ENCODE assay signal across 7 cellular contexts in the genomic region with DNA sequence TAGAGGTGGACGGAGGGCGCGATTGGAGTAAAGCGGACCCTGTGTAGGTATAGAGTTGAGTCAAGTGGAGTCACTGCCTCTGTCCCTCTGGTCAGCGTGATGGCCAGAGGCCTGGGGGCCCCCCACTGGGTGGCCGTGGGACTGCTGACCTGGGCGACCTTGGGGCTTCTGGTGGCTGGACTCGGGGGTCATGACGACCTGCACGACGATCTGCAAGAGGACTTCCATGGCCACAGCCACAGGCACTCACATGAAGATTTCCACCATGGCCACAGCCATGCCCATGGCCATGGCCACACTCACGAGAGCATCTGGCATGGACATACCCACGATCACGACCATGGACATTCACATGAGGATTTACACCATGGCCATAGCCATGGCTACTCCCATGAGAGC. TPM values are rescaled to one million over a fixed set of nuclear protein-coding genes. Genes with fewer than 3 reads are reported as not detected.
A peak's percentile ranks its signal among the peaks of the same experiment; 100 is the strongest.
DNase-seq lines count a peak whose midpoint lies in the region; ATAC-seq and TF ChIP-seq lines count a peak whose summit lies in the region.

No MANE protein-coding gene starts in this region.

- H3K27ac Mint-ChIP-seq in activated naive CD8-positive, alpha-beta T cell treated with anti-CD3 and anti-CD28 coated beads, Interleukin-2, amount 10 ng/mL, durations not matched to agents 7 days and 5 days = peak overlapping the region; percentile 96

- POLR2A ChIA-PET in activated naive CD8-positive, alpha-beta T cell treated with anti-CD3 and anti-CD28 coated beads, Interleukin-2, amount 10 ng/mL, durations not matched to agents 7 days and 5 days (lab: Charles Lee) = no interaction called here

- no peak for TF ChIP-seq EP300 in suprapubic skin (IDR thresholded peaks at IDR 0.05)

- peaks cover 56% of the 10 kb centered on the region for H3K4me1 Mint-ChIP-seq in activated naive CD8-positive, alpha-beta T cell treated with anti-CD3 and anti-CD28 coated beads, Interleukin-2, amount 10 ng/mL, durations not matched to agents 7 days and 5 days

- H3K36me3 Mint-ChIP-seq in activated naive CD8-positive, alpha-beta T cell treated with anti-CD3 and anti-CD28 coated beads, Interleukin-2, amount 10 ng/mL, durations not matched to agents 7 days and 5 days = peaks cover 28% of the 10 kb centered on the region

- H3K27me3 Mint-ChIP-seq in activated naive CD8-positive, alpha-beta T cell treated with anti-CD3 and anti-CD28 coated beads, Interleukin-2, amount 10 ng/mL, durations not matched to agents 7 days and 5 days = no peaks in the 10 kb centered on the region

- H3K4me3 ChIP-seq in iPS-18c (ENCODE audit: insufficient read depth, low read depth, low read length) (peak overlapping the region; percentile 70), suprapubic skin (peak overlapping the region; percentile 77)

- peaks cover 25% of the 10 kb centered on the region for H3K36me3 ChIP-seq in suprapubic skin

- H3K4me3 Mint-ChIP-seq in activated naive CD8-positive, alpha-beta T cell treated with anti-CD3 and anti-CD28 coated beads, Interleukin-2, amount 10 ng/mL, durations not matched to agents 7 days and 5 days = peak overlapping the region; percentile 96

- no peak for DNase-seq in activated naive CD8-positive, alpha-beta T cell treated with anti-CD3 and anti-CD28 coated beads, Interleukin-2, amount 10 ng/mL, durations not matched to agents 7 days and 5 days
- no peak for DNase-seq in suprapubic skin (ENCODE audit: low spot score in 2 of 2)
- DNase-seq in effector CD4-positive, alpha-beta T cell = no peak
- no peak for DNase-seq in hippocampal formation (lab: John Stamatoyannopoulos, UW)

- TF ChIP-seq POLR2A in suprapubic skin (IDR thresholded peaks at IDR 0.05) = no peak

- peak; percentile 2 for ATAC-seq in HG03135 (IDR thresholded peaks at IDR 0.05; ENCODE audit: unreplicated experiment)
- no peak for ATAC-seq in activated naive CD8-positive, alpha-beta T cell treated with anti-CD3 and anti-CD28 coated beads, Interleukin-2, amount 10 ng/mL, durations not matched to agents 7 days and 5 days (ENCODE audit: low read depth)
- ATAC-seq in HG02588 (IDR thresholded peaks at IDR 0.05; ENCODE audit: unreplicated experiment) = no peak

- no peaks in the 10 kb centered on the region for H3K9me3 Mint-ChIP-seq in activated naive CD8-positive, alpha-beta T cell treated with anti-CD3 and anti-CD28 coated beads, Interleukin-2, amount 10 ng/mL, durations not matched to agents 7 days and 5 days

- no peak for TF ChIP-seq CTCF in suprapubic skin (IDR thresholded peaks at IDR 0.05)

- H3K27me3 ChIP-seq in suprapubic skin = no peaks in the 10 kb centered on the region

- peaks cover 66% of the 10 kb centered on the region for H3K4me1 ChIP-seq in suprapubic skin

- WGBS in suprapubic skin = 6% methylated on average over 14 of the region's 14 CpGs

- H3K9me3 ChIP-seq in iPS-18c (ENCODE audit: control insufficient read depth, insufficient read depth, low read length) (no peaks in the 10 kb centered on the region), suprapubic skin (no peaks in the 10 kb centered on the region)

- peak overlapping the region; percentile 96 for H3K27ac ChIP-seq in suprapubic skin

RNA-seq across cellular contexts. Expression of a gene that starts 0.5 kb away (rescaled TPM):
- 10 to 100 TPM; 41.7 to 44.8 TPM for total RNA-seq in activated naive CD8-positive, alpha-beta T cell treated with anti-CD3 and anti-CD28 coated beads, Interleukin-2, amount 10 ng/mL, durations not matched to agents 7 days and 5 days
- total RNA-seq in suprapubic skin = 10 to 100 TPM; 29.3 to 46.3 (median 41.9) TPM

RNA-seq across cellular contexts. Expression of a gene that starts 0.7 kb away (rescaled TPM):
- 10 to 100 TPM; 54.6 to 60.0 TPM for total RNA-seq in activated naive CD8-positive, alpha-beta T cell treated with anti-CD3 and anti-CD28 coated beads, Interleukin-2, amount 10 ng/mL, durations not matched to agents 7 days and 5 days
- 10 to 100 TPM; 18.6 to 47.9 (median 26.9) TPM for total RNA-seq in suprapubic skin

RNA-seq across cellular contexts. Expression of a gene that starts 3.3 kb away (rescaled TPM):
- 10 to 100 TPM; 21.1 to 21.8 TPM for total RNA-seq in activated naive CD8-positive, alpha-beta T cell treated with anti-CD3 and anti-CD28 coated beads, Interleukin-2, amount 10 ng/mL, durations not matched to agents 7 days and 5 days
- total RNA-seq in suprapubic skin = 10 to 100 TPM; 26.2 to 66.0 (median 50.5) TPM

RNA-seq across cellular contexts. Expression of a gene that starts 7.2 kb away (rescaled TPM):
- total RNA-seq in activated naive CD8-positive, alpha-beta T cell treated with anti-CD3 and anti-CD28 coated beads, Interleukin-2, amount 10 ng/mL, durations not matched to agents 7 days and 5 days = 10 to 100 TPM; 41.2 to 41.8 TPM
- total RNA-seq in suprapubic skin = 10 to 100 TPM; 11.5 to 18.1 (median 14.9) TPM

RNA-seq across cellular contexts. Expression of a gene that starts 8.9 kb away (rescaled TPM):
- total RNA-seq in activated naive CD8-positive, alpha-beta T cell treated with anti-CD3 and anti-CD28 coated beads, Interleukin-2, amount 10 ng/mL, durations not matched to agents 7 days and 5 days = 1 to 10 TPM in 1 of 2 experiments, under 1 TPM in 1; 1.00 to 1.1 TPM
- under 1 TPM; 0.21 to 0.97 (median 0.40) TPM for total RNA-seq in suprapubic skin
